Comparison of ENCODE assay signal across 8 cellular contexts in genomic region chr19:11849264-11849615, GRCh38. TPM values are rescaled to one million over a fixed set of nuclear protein-coding genes. Genes with fewer than 3 reads are reported as not detected.
DNase-seq lines count a peak whose midpoint lies in the region; ATAC-seq and TF ChIP-seq lines count a peak whose summit lies in the region.

No MANE protein-coding gene starts in this region.

- H3K4me1 Mint-ChIP-seq in CD4-positive, CD25-positive, alpha-beta regulatory T cell: peaks cover 6 to 28% (median 17%) of the 10 kb centered on the region in 4 donors
- peaks cover 24% of the 10 kb centered on the region for H3K4me1 Mint-ChIP-seq in WTC11
- peaks cover 36% of the 10 kb centered on the region for H3K4me1 Mint-ChIP-seq in stimulated activated memory B cell treated with anti-CD40 and anti-IgM and Interleukin-4, amounts not matched to agents 10 μg/mL and 1 μg/mL and 100 μg/mL, for 72 hours

- POLR2A ChIA-PET in WTC11 (lab: Charles Lee): interaction anchor here (0.7 to 1.4 kb wide), 2 partner anchors 138 to 291 kb away, joined by 3 to 6 read pairs; partner anchors contain the start of gene ZNF20

- H3K36me3 Mint-ChIP-seq in CD4-positive, CD25-positive, alpha-beta regulatory T cell: peaks cover 11% of the 10 kb centered on the region
- H3K36me3 Mint-ChIP-seq in WTC11: peaks cover 24% of the 10 kb centered on the region
- peaks cover 14% of the 10 kb centered on the region for H3K36me3 Mint-ChIP-seq in stimulated activated memory B cell treated with anti-CD40 and anti-IgM and Interleukin-4, amounts not matched to agents 10 μg/mL and 1 μg/mL and 100 μg/mL, for 72 hours

- peaks cover 15% of the 10 kb centered on the region for H3K4me1 ChIP-seq in CD4-positive, CD25-positive, alpha-beta regulatory T cell (ENCODE audit: control insufficient read depth, insufficient read depth, low read length, poor library complexity, severe bottlenecking)
- H3K4me1 ChIP-seq in iPS-18a (ENCODE audit: control insufficient read depth, low read depth, low read length): no peaks in the 10 kb centered on the region

- no peaks in the 10 kb centered on the region for H3K27me3 ChIP-seq in CD4-positive, CD25-positive, alpha-beta regulatory T cell (ENCODE audit: control insufficient read depth, insufficient read depth, low read length)
- H3K27me3 ChIP-seq in iPS-18a (ENCODE audit: control insufficient read depth, insufficient read depth, low read length): no peaks in the 10 kb centered on the region

- H3K9me3 ChIP-seq in CD4-positive, CD25-positive, alpha-beta regulatory T cell (ENCODE audit: control insufficient read depth in 2 of 2, low read length in 2 of 2): peaks cover 2 to 13% of the 10 kb centered on the region in 2 experiments
- H3K9me3 ChIP-seq in iPS-18a (ENCODE audit: control insufficient read depth, low read depth, low read length): no peaks in the 10 kb centered on the region

- H3K9me3 Mint-ChIP-seq in CD4-positive, CD25-positive, alpha-beta regulatory T cell: peaks cover 0 to 19% (median 4%) of the 10 kb centered on the region in 7 donors
- peaks cover 11% of the 10 kb centered on the region for H3K9me3 Mint-ChIP-seq in WTC11
- H3K9me3 Mint-ChIP-seq in stimulated activated memory B cell treated with anti-CD40 and anti-IgM and Interleukin-4, amounts not matched to agents 10 μg/mL and 1 μg/mL and 100 μg/mL, for 72 hours: no peaks in the 10 kb centered on the region

- peak overlapping the region; percentile 22 for H3K4me3 ChIP-seq in CD4-positive, CD25-positive, alpha-beta regulatory T cell (ENCODE audit: low read depth, low read length)
- H3K4me3 ChIP-seq in iPS-18a (ENCODE audit: low read length): peak overlapping the region; percentile 51

- no peak overlapping the region for H3K9ac ChIP-seq in iPS-18a (ENCODE audit: low read length)

- no peak for TF ChIP-seq CTCF in WTC11 (IDR thresholded peaks at IDR 0.05)

- H3K27me3 Mint-ChIP-seq in CD4-positive, CD25-positive, alpha-beta regulatory T cell: no peaks in the 10 kb centered on the region
- peaks cover 20% of the 10 kb centered on the region for H3K27me3 Mint-ChIP-seq in WTC11 (ENCODE audit: low read depth)
- H3K27me3 Mint-ChIP-seq in stimulated activated memory B cell treated with anti-CD40 and anti-IgM and Interleukin-4, amounts not matched to agents 10 μg/mL and 1 μg/mL and 100 μg/mL, for 72 hours: no peaks in the 10 kb centered on the region

- H3K27ac ChIP-seq in CD4-positive, CD25-positive, alpha-beta regulatory T cell (ENCODE audit: insufficient read depth, low read length, poor library complexity, severe bottlenecking): peak overlapping the region; percentile 63
- H3K27ac ChIP-seq in iPS-18a (ENCODE audit: low read length): no peak overlapping the region

- CTCF ChIA-PET in WTC11 (lab: Charles Lee): interaction anchor here (0.9 to 2.4 kb wide), 5 partner anchors 9 to 291 kb away, joined by 3 to 27 read pairs (median 8); partner anchors contain the start of gene ZNF20

- peak overlapping the region; percentile 63 to 82 (median 77) for H3K27ac Mint-ChIP-seq in CD4-positive, CD25-positive, alpha-beta regulatory T cell
- no peak overlapping the region for H3K27ac Mint-ChIP-seq in WTC11
- H3K27ac Mint-ChIP-seq in stimulated activated memory B cell treated with anti-CD40 and anti-IgM and Interleukin-4, amounts not matched to agents 10 μg/mL and 1 μg/mL and 100 μg/mL, for 72 hours: peak overlapping the region; percentile 82

- no peak for DNase-seq in CD4-positive, CD25-positive, alpha-beta regulatory T cell
- DNase-seq in WTC11 (ENCODE audit: low spot score) (no peak), HCEC 1CT (no peak), D341Med (ENCODE audit: low spot score) (no peak)

- no peak for ATAC-seq in CD4-positive, CD25-positive, alpha-beta regulatory T cell (ENCODE audit: low read depth in 2 of 2)
- ATAC-seq in HG02623 (IDR thresholded peaks at IDR 0.05; ENCODE audit: unreplicated experiment): peak; percentile 25
- ATAC-seq in WTC11: no peak; the same call in 1 of the 2 replicates
- ATAC-seq in stimulated activated memory B cell treated with anti-CD40 and anti-IgM and Interleukin-4, amounts not matched to agents 10 μg/mL and 1 μg/mL and 100 μg/mL, for 72 hours: peak; percentile 81
- ATAC-seq in HG02588 (IDR thresholded peaks at IDR 0.05; ENCODE audit: unreplicated experiment): no peak

- peak overlapping the region; percentile 87 to 91 (median 90) for H3K4me3 Mint-ChIP-seq in CD4-positive, CD25-positive, alpha-beta regulatory T cell
- peak overlapping the region; percentile 80 for H3K4me3 Mint-ChIP-seq in WTC11
- H3K4me3 Mint-ChIP-seq in stimulated activated memory B cell treated with anti-CD40 and anti-IgM and Interleukin-4, amounts not matched to agents 10 μg/mL and 1 μg/mL and 100 μg/mL, for 72 hours: peak overlapping the region; percentile 89

- no peaks in the 10 kb centered on the region for H3K36me3 ChIP-seq in CD4-positive, CD25-positive, alpha-beta regulatory T cell (ENCODE audit: control insufficient read depth, insufficient read depth, low read length)
- H3K36me3 ChIP-seq in iPS-18a (ENCODE audit: control insufficient read depth, low read depth, low read length): no peaks in the 10 kb centered on the region

TF ChIP-seq in WTC11, 78 proteins besides CTCF, POLR2A, EP300 and RAD21:
- no peak for TF ChIP-seq HMGA2 (CRISPR knock-in tag; IDR thresholded peaks at IDR 0.05)
- no peak for TF ChIP-seq ZNF671 (CRISPR knock-in tag; IDR thresholded peaks at IDR 0.05)
- TF ChIP-seq NR1H2 (CRISPR knock-in tag; IDR thresholded peaks at IDR 0.05): no peak
- no peak for TF ChIP-seq OVOL2 (CRISPR knock-in tag; IDR thresholded peaks at IDR 0.05; ENCODE audit: borderline replicate concordance)
- no peak for TF ChIP-seq IRF1 (CRISPR knock-in tag; IDR thresholded peaks at IDR 0.05)
- TF ChIP-seq ATF2 (CRISPR knock-in tag; IDR thresholded peaks at IDR 0.05; ENCODE audit: borderline replicate concordance, low read depth): no peak
- no peak for TF ChIP-seq E2F1 (CRISPR knock-in tag; IDR thresholded peaks at IDR 0.05)
TF ChIP-seq in WTC11: peak in this region for 0.

RNA-seq across cellular contexts. Expression of gene ZNF439, which starts 0.7 kb away (rescaled TPM):
- total RNA-seq in CD4-positive, CD25-positive, alpha-beta regulatory T cell: 6.0 TPM
- polyA plus RNA-seq in CD4-positive, CD25-positive, alpha-beta regulatory T cell: 1 to 10 TPM in 2 of 4 donors, under 1 TPM in 2; 0.60 to 4.6 (median 2.2) TPM
- 5.7 to 8.5 TPM (median 7.2 TPM) in 3 replicates for total RNA-seq in WTC11 (2021)

RNA-seq across cellular contexts. Expression of gene ZNF440, which starts 35.2 kb away (rescaled TPM):
- total RNA-seq in CD4-positive, CD25-positive, alpha-beta regulatory T cell: 13.1 TPM
- 1 to 10 TPM in 3 of 4 donors, under 1 TPM in 1; 0.68 to 5.3 (median 2.7) TPM for polyA plus RNA-seq in CD4-positive, CD25-positive, alpha-beta regulatory T cell
- total RNA-seq in WTC11 (2021): 10.9 to 16.4 TPM (median 12.7 TPM) in 3 replicates

RNA-seq across cellular contexts. Expression of gene ZNF69, which starts 38.3 kb away (rescaled TPM):
- total RNA-seq in CD4-positive, CD25-positive, alpha-beta regulatory T cell: 2.0 TPM
- polyA plus RNA-seq in CD4-positive, CD25-positive, alpha-beta regulatory T cell: 1 to 10 TPM in 2 of 4 donors, under 1 TPM in 2; 0.86 to 2.6 (median 1.5) TPM
- 24.5 to 28.7 TPM (median 24.6 TPM) in 3 replicates for total RNA-seq in WTC11 (2021)

RNA-seq across cellular contexts. Expression of gene ZNF491, which starts 50.9 kb away (rescaled TPM):
- 0.62 TPM for total RNA-seq in CD4-positive, CD25-positive, alpha-beta regulatory T cell
- polyA plus RNA-seq in CD4-positive, CD25-positive, alpha-beta regulatory T cell: under 1 TPM in 2 of 4 donors, not detected in 2; 0.10 to 0.86 TPM
- total RNA-seq in WTC11 (2021): 1.1 to 2.1 TPM (median 1.3 TPM) in 3 replicates

Comparison
In these comparisons a context has a peak if more than half of its experiments do, and no peak if none do; other contexts are left out.
1. ATAC-seq: peak in HG02623 (single experiment) and stimulated activated memory B cell treated with anti-CD40 and anti-IgM and Interleukin-4, amounts not matched to agents 10 μg/mL and 1 μg/mL and 100 μg/mL, for 72 hours (single experiment); none in CD4-positive, CD25-positive, alpha-beta regulatory T cell (0 of 2), WTC11 (single experiment) and HG02588 (single experiment).
2. Peak in every context shown above with its lines, with median percentiles within 50 percentile points of each other: H3K4me3 Mint-ChIP-seq.